8 cellular contexts compared by ENCODE assay signal in the genomic region with DNA sequence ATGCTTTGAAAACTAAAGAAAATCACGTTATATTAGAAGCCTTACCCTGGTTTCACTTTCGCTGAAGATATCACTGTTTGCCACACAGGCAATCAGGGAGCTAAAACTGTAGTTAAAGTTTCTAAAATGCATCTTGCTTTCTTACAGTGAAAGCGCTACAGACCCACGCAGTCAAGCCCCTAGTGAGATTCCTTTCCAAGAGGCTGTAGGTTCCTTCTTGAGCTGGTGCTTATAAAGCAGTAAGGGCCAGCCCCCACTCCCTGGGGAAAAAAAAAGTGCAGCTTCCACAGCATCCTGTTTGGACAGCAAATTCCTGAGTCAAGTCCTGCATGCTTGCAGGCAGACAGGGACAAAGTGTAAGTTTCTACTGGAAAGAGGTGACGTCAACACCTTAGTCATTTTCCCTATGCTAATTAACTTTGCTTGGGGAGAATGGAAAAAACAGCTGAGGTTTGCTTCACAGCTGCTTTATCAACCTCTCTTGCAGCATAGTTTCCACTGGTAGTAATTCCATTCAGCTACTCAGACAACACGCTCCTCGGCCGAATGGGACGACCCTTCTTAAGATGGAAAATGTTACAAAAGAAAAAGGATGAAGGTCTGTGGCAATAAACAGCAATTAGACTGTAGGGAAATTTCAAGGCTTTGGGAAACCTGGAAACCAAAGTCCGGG. TPM values are rescaled to one million over a fixed set of nuclear protein-coding genes. Genes with fewer than 3 reads are reported as not detected.
A peak's percentile ranks its signal among the peaks of the same experiment; 100 is the strongest.
DNase-seq lines count a peak whose midpoint lies in the region; ATAC-seq lines count a peak whose summit lies in the region.

No MANE protein-coding gene starts in this region.

- peak overlapping the region in 1 of 10 experiments; percentile 3; a peak in 2 of 20 replicates for H3K4me3 ChIP-seq in BLaER1 treated with 17β-estradiol and CSF1 and Interleukin-3, amounts not matched to agents 10 nM and 100 nM
- no peak overlapping the region for H3K4me3 ChIP-seq in H7 (ENCODE audit: insufficient read depth, low read depth, low read length)

- H3K9me3 ChIP-seq in BLaER1 treated with 17β-estradiol and CSF1 and Interleukin-3, amounts not matched to agents 10 nM and 100 nM (replicated peaks in 1 of 11): peaks cover 0 to 8% (median 0%) of the 10 kb centered on the region in 11 experiments; a peak in 2 of 22 replicates

- no peaks in the 10 kb centered on the region; a peak in 1 of 22 replicates for H4K20me1 ChIP-seq in BLaER1 treated with 17β-estradiol and CSF1 and Interleukin-3, amounts not matched to agents 10 nM and 100 nM

- ATAC-seq in GM21526 (IDR thresholded peaks at IDR 0.05; ENCODE audit: low FRiP score, unreplicated experiment): no peak

- H3K27me3 ChIP-seq in BLaER1 treated with 17β-estradiol and CSF1 and Interleukin-3, amounts not matched to agents 10 nM and 100 nM: no peaks in the 10 kb centered on the region
- H3K27me3 ChIP-seq in H7 (ENCODE audit: control insufficient read depth, insufficient read depth, low read length): peaks cover 3% of the 10 kb centered on the region; the same call in 1 of the 2 replicates

- peak overlapping the region in 4 of 11 experiments; percentile 4 to 22 (median 12); a peak in 1 of 22 replicates for H3K27ac ChIP-seq in BLaER1 treated with 17β-estradiol and CSF1 and Interleukin-3, amounts not matched to agents 10 nM and 100 nM
- H3K27ac ChIP-seq in cingulate gyrus (ENCODE audit: low read depth, low read length): peak overlapping the region; percentile 44

- H3K4me1 ChIP-seq in BLaER1 treated with 17β-estradiol and CSF1 and Interleukin-3, amounts not matched to agents 10 nM and 100 nM: peaks cover 10 to 19% (median 13%) of the 10 kb centered on the region in 10 experiments

- H3K9ac ChIP-seq in BLaER1 treated with 17β-estradiol and CSF1 and Interleukin-3, amounts not matched to agents 10 nM and 100 nM: peak overlapping the region in 5 of 11 experiments; percentile 32 to 65 (median 48); a peak in 9 of 22 replicates

- peak; percentile 59 for DNase-seq in H7
- peak; percentile 92 to 93 for DNase-seq in SW 1271 (lab: John Stamatoyannopoulos, UW)
- DNase-seq in kidney tubule cell (ENCODE audit: low spot score): peak; percentile 99
- DNase-seq in stimulated activated CD4-positive, alpha-beta T cell treated with anti-CD3 and anti-CD28 coated beads, Interleukin-12 subunit alpha, Interleukin-12 subunit beta, amount 100 ng/mL, for 48 hours (ENCODE audit: low read depth in 2 of 3, low spot score in 1 of 3): peak; percentile 39 to 42 (median 41)
- no peak for DNase-seq in SHP77 treated with DMSO at 0.1 percent for 48 hours (lab: John Stamatoyannopoulos, UW)

- peaks cover 0 to 7% (median 3%) of the 10 kb centered on the region in 11 experiments; a peak in 3 of 22 replicates for H3K36me3 ChIP-seq in BLaER1 treated with 17β-estradiol and CSF1 and Interleukin-3, amounts not matched to agents 10 nM and 100 nM
- no peaks in the 10 kb centered on the region for H3K36me3 ChIP-seq in H7 (replicated peaks; ENCODE audit: control insufficient read depth, insufficient read depth, low read length)

- H3K4me2 ChIP-seq in BLaER1 treated with 17β-estradiol and CSF1 and Interleukin-3, amounts not matched to agents 10 nM and 100 nM: peak overlapping the region; percentile 33 to 83 (median 62)

RNA-seq across cellular contexts. Expression of a gene that starts 14.7 kb away (rescaled TPM):
- total RNA-seq in H7 (2014; rRNA removed; shearing (Covaris generic)): 0.10 TPM in 1 of 2 replicates, not detected in the other
